ENCODE assay signal across 6 cellular contexts in the genomic region with DNA sequence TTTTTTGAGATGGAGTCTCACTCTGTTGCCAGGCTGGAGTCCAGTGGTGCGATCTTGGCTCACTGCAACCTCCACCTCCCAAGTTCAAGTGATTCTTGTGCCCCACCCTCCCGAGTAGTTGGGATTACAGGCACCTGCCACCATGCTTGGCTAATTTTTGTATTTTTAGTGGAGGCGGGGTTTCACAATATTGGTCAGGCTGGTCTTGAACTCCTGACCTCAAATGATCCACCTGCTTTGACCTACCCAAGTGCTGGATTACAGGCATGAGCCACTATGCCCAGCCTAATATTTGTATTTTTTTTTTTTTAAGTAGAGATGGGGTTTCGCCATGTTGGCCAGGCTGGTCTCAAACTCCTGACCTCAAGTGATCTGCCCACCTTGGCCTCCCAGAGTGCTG. TPM values are rescaled to one million over a fixed set of nuclear protein-coding genes. Genes with fewer than 3 reads are reported as not detected.
"Had no signal": no experiment of that assay in that cellular context is flagged by ENCODE, and none has a peak within 500 bp of the region (broad histone marks: within the 10 kb centered on the region; RNA-seq: fewer than 3 reads in every experiment).

No MANE protein-coding gene starts in this region.

RNA-seq across cellular contexts. Expression of a gene that starts 4.7 kb away (rescaled TPM):
- total RNA-seq: K562 had no signal

RNA-seq across cellular contexts. Expression of a gene that starts 15.0 kb away (rescaled TPM):
- total RNA-seq: HT1080, IMR-90, K562 had no signal
- polyA plus RNA-seq: HepG2, IMR-90, K562 had no signal

RNA-seq across cellular contexts. Expression of a gene that starts 17.9 kb away (rescaled TPM):
- total RNA-seq: HT1080, K562 had no signal
- polyA plus RNA-seq: K562 had no signal

RNA-seq across cellular contexts. Expression of a gene that starts 36.8 kb away (rescaled TPM):
- total RNA-seq: HT1080, K562 had no signal

RNA-seq across cellular contexts. Expression of a gene that starts 38.6 kb away (rescaled TPM):
- total RNA-seq: HT-29, HT1080, IMR-90, K562 had no signal
- polyA plus RNA-seq: IgD-negative memory B cell, IMR-90, K562 had no signal
